ENCODE assay signal across 1 cellular context in genomic region chr6:131728296-131728939, GRCh38.
TF ChIP-seq lines count a peak whose summit lies in the region.

No MANE protein-coding gene starts in this region.

TF ChIP-seq in GM23338, 12 proteins besides CTCF, POLR2A, EP300 and RAD21 (continued from another document):
- TF ChIP-seq, protein P1, sequence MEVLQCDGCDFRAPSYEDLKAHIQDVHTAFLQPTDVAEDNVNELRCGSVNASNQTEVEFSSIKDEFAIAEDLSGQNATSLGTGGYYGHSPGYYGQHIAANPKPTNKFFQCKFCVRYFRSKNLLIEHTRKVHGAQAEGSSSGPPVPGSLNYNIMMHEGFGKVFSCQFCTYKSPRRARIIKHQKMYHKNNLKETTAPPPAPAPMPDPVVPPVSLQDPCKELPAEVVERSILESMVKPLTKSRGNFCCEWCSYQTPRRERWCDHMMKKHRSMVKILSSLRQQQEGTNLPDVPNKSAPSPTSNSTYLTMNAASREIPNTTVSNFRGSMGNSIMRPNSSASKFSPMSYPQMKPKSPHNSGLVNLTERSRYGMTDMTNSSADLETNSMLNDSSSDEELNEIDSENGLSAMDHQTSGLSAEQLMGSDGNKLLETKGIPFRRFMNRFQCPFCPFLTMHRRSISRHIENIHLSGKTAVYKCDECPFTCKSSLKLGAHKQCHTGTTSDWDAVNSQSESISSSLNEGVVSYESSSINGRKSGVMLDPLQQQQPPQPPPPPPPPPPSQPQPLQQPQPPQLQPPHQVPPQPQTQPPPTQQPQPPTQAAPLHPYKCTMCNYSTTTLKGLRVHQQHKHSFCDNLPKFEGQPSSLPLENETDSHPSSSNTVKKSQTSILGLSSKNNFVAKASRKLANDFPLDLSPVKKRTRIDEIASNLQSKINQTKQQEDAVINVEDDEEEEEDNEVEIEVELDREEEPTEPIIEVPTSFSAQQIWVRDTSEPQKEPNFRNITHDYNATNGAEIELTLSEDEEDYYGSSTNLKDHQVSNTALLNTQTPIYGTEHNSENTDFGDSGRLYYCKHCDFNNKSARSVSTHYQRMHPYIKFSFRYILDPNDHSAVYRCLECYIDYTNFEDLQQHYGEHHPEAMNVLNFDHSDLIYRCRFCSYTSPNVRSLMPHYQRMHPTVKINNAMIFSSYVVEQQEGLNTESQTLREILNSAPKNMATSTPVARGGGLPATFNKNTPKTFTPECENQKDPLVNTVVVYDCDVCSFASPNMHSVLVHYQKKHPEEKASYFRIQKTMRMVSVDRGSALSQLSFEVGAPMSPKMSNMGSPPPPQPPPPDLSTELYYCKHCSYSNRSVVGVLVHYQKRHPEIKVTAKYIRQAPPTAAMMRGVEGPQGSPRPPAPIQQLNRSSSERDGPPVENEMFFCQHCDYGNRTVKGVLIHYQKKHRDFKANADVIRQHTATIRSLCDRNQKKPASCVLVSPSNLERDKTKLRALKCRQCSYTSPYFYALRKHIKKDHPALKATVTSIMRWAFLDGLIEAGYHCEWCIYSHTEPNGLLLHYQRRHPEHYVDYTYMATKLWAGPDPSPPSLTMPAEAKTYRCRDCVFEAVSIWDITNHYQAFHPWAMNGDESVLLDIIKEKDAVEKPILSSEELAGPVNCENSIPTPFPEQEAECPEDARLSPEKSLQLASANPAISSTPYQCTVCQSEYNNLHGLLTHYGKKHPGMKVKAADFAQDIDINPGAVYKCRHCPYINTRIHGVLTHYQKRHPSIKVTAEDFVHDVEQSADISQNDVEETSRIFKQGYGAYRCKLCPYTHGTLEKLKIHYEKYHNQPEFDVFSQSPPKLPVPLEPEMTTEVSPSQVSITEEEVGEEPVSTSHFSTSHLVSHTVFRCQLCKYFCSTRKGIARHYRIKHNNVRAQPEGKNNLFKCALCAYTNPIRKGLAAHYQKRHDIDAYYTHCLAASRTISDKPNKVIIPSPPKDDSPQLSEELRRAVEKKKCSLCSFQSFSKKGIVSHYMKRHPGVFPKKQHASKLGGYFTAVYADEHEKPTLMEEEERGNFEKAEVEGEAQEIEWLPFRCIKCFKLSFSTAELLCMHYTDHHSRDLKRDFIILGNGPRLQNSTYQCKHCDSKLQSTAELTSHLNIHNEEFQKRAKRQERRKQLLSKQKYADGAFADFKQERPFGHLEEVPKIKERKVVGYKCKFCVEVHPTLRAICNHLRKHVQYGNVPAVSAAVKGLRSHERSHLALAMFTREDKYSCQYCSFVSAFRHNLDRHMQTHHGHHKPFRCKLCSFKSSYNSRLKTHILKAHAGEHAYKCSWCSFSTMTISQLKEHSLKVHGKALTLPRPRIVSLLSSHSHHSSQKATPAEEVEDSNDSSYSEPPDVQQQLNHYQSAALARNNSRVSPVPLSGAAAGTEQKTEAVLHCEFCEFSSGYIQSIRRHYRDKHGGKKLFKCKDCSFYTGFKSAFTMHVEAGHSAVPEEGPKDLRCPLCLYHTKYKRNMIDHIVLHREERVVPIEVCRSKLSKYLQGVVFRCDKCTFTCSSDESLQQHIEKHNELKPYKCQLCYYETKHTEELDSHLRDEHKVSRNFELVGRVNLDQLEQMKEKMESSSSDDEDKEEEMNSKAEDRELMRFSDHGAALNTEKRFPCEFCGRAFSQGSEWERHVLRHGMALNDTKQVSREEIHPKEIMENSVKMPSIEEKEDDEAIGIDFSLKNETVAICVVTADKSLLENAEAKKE (CRISPR knock-in tag; IDR thresholded peaks at IDR 0.05) = no peak
- TF ChIP-seq EZH2 (IDR thresholded peaks at IDR 0.05; ENCODE audit: low read depth, unreplicated experiment) = no peak
- TF ChIP-seq ETS1 (IDR thresholded peaks at IDR 0.05) = no peak
